ENCODE assay signal across 25 cellular contexts in genomic region chr19:33490041-33490451, GRCh38. TPM values are rescaled to one million over a fixed set of nuclear protein-coding genes. Genes with fewer than 3 reads are reported as not detected.
DNase-seq lines count a peak whose midpoint lies in the region; ATAC-seq, FAIRE-seq and TF ChIP-seq lines count a peak whose summit lies in the region.
"Had no signal": no experiment of that assay in that cellular context is flagged by ENCODE, and none has a peak within 500 bp of the region (broad histone marks: within the 10 kb centered on the region; RNA-seq: fewer than 3 reads in every experiment).

No MANE protein-coding gene starts in this region.

- no peak overlapping the region for H3K4me2 ChIP-seq in H1 (ENCODE audit: insufficient read depth in 1 of 2, low read depth in 2 of 2, low read length in 2 of 2)

- peaks cover 3% of the 10 kb centered on the region for H3K36me3 Mint-ChIP-seq in progenitor cell of endocrine pancreas (ENCODE audit: insufficient read depth)
- H3K36me3 Mint-ChIP-seq in activated naive CD8-positive, alpha-beta T cell treated with anti-CD3 and anti-CD28 coated beads, Interleukin-2, amount 50 U/mL, for 24 hours (ENCODE audit: low read depth) = peaks cover 5% of the 10 kb centered on the region

- H3K4me3 ChIP-seq in heart left ventricle (no peak overlapping the region), H1 (ENCODE audit: extremely low read depth in 1 of 4, insufficient read depth in 2 of 4, low read depth in 3 of 4, low read length in 4 of 4) (no peak overlapping the region), aorta (ENCODE audit: low read length in 2 of 2) (no peak overlapping the region)

- H3K23me2 ChIP-seq in H1 (ENCODE audit: low read depth, low read length) = no peaks in the 10 kb centered on the region

- no peak overlapping the region for H2BK5ac ChIP-seq in H1 (ENCODE audit: low read depth, low read length)

- no peak overlapping the region for H4K91ac ChIP-seq in H1 (replicated peaks; ENCODE audit: insufficient read length, low read length)

- POLR2A ChIA-PET in H1 (lab: Charles Lee; ENCODE audit: partially characterized antibody) = no interaction called here

- FAIRE-seq in H1 (lab: Jason Lieb, UNC) = no peak
- FAIRE-seq: A204.1, D721Med, GM18507, H54, RCC 7860 had no signal

- no peaks in the 10 kb centered on the region for H3K79me1 ChIP-seq in H1 (ENCODE audit: low read depth, low read length)

- no peak overlapping the region for H3K4ac ChIP-seq in H1 (replicated peaks; ENCODE audit: insufficient read length, low read depth, low read length)

- H3K9me3 Mint-ChIP-seq in progenitor cell of endocrine pancreas (ENCODE audit: low read depth) = no peaks in the 10 kb centered on the region
- no peaks in the 10 kb centered on the region for H3K9me3 Mint-ChIP-seq in activated naive CD8-positive, alpha-beta T cell treated with anti-CD3 and anti-CD28 coated beads, Interleukin-2, amount 50 U/mL, for 24 hours

- H3K27ac Mint-ChIP-seq in progenitor cell of endocrine pancreas = peak overlapping the region; percentile 41
- H3K27ac Mint-ChIP-seq in activated naive CD8-positive, alpha-beta T cell treated with anti-CD3 and anti-CD28 coated beads, Interleukin-2, amount 50 U/mL, for 24 hours = no peak overlapping the region
- H3K27ac Mint-ChIP-seq: B cell had no signal

- peaks cover 0 to 2% of the 10 kb centered on the region in 2 experiments for H4K20me1 ChIP-seq in H1 (replicated peaks in 1 of 2; ENCODE audit: control insufficient read depth in 1 of 2, insufficient read depth in 2 of 2, low read length in 2 of 2)

- no peak overlapping the region for H2BK120ac ChIP-seq in H1 (replicated peaks; ENCODE audit: low read depth, low read length)

- ATAC-seq in heart left ventricle (no peak), aorta (ENCODE audit: low FRiP score) (no peak)
- no peak for ATAC-seq in activated naive CD8-positive, alpha-beta T cell treated with anti-CD3 and anti-CD28 coated beads, Interleukin-2, amount 50 U/mL, for 24 hours
- ATAC-seq: Right ventricle myocardium inferior had no signal

- peak overlapping the region; percentile 51; the same call in 1 of the 2 replicates for H4K8ac ChIP-seq in H1 (ENCODE audit: extremely low read depth, insufficient read depth, low read length)

- no peaks in the 10 kb centered on the region for H3K79me2 ChIP-seq in H1 (ENCODE audit: control insufficient read depth in 1 of 2, insufficient read depth in 2 of 2, low read length in 2 of 2)

- TF ChIP-seq EP300 in H1 (IDR thresholded peaks at IDR 0.05; ENCODE audit: borderline replicate concordance in 1 of 2, low read depth in 2 of 2, low read length in 2 of 2) = no peak

- TF ChIP-seq CTCF in heart left ventricle (IDR thresholded peaks at IDR 0.05) (no peak), H1 (IDR thresholded peaks at IDR 0.05; ENCODE audit: control extremely low read depth in 1 of 3, insufficient read depth in 1 of 3, low read depth in 1 of 3, low read length in 3 of 3) (no peak), progenitor cell of endocrine pancreas (IDR thresholded peaks at IDR 0.05; ENCODE audit: unreplicated experiment) (no peak)

- TF ChIP-seq POLR2A in heart left ventricle (IDR thresholded peaks at IDR 0.05) = no peak
- TF ChIP-seq POLR2A in H1 (IDR thresholded peaks at IDR 0.05; ENCODE audit: control extremely low read depth in 1 of 2, low read depth in 2 of 2, low read length in 2 of 2) = no peak

- no peak overlapping the region for H2BK15ac ChIP-seq in H1 (ENCODE audit: low read length)

- H3K56ac ChIP-seq in H1 (replicated peaks; ENCODE audit: insufficient read length, low read depth, low read length) = no peak overlapping the region

- peaks cover 2% of the 10 kb centered on the region for H3K4me1 Mint-ChIP-seq in progenitor cell of endocrine pancreas (ENCODE audit: low read depth)
- H3K4me1 Mint-ChIP-seq in activated naive CD8-positive, alpha-beta T cell treated with anti-CD3 and anti-CD28 coated beads, Interleukin-2, amount 50 U/mL, for 24 hours = no peaks in the 10 kb centered on the region
- H3K4me1 Mint-ChIP-seq: B cell, CD14-positive monocyte had no signal

- intact Hi-C loops in cardiac septum (cut with DNase I) = no loop called here
- intact Hi-C loops in heart left ventricle (cut with DNase I) = no loop called here
- intact Hi-C loops in aorta (cut with DNase I) = no loop called here

- no peak overlapping the region for H3K23ac ChIP-seq in H1 (ENCODE audit: insufficient read length)

- no peak overlapping the region for H2AFZ ChIP-seq in H1 (ENCODE audit: low read length)

- TF ChIP-seq RAD21 in H1 (IDR thresholded peaks at IDR 0.05 in 1 of 2, conservative IDR thresholded peaks at IDR 0.05 in 1 of 2; ENCODE audit: low read depth in 2 of 2, low read length in 2 of 2) = no peak

- H3K14ac ChIP-seq in H1 (ENCODE audit: insufficient read length) = no peak overlapping the region

- no peak overlapping the region for H3K4me3 Mint-ChIP-seq in progenitor cell of endocrine pancreas (ENCODE audit: low read depth)
- no peak overlapping the region for H3K4me3 Mint-ChIP-seq in activated naive CD8-positive, alpha-beta T cell treated with anti-CD3 and anti-CD28 coated beads, Interleukin-2, amount 50 U/mL, for 24 hours
- H3K4me3 Mint-ChIP-seq: B cell, CD14-positive monocyte had no signal

- CTCF ChIA-PET in H1 (lab: Charles Lee; ENCODE audit: partially characterized antibody) = no interaction called here

- no peak overlapping the region for H3K9ac ChIP-seq in H1 (replicated peaks in 1 of 4; ENCODE audit: extremely low read depth in 1 of 4, low read depth in 3 of 4, low read length in 3 of 4)

- H3K27me3 ChIP-seq in heart left ventricle = no peaks in the 10 kb centered on the region
- H3K27me3 ChIP-seq in H1 (replicated peaks in 1 of 4; ENCODE audit: control insufficient read depth in 3 of 4, extremely low read depth in 1 of 4, insufficient read depth in 3 of 4, low read length in 3 of 4) = no peaks in the 10 kb centered on the region
- H3K27me3 ChIP-seq in aorta (ENCODE audit: control insufficient read depth in 1 of 2, insufficient read depth in 2 of 2, low read length in 1 of 2) = no peaks in the 10 kb centered on the region

- H4K5ac ChIP-seq in H1 (ENCODE audit: insufficient read length, low read depth, low read length) = no peak overlapping the region

- no peak overlapping the region for H2AK5ac ChIP-seq in H1 (ENCODE audit: low read depth, low read length)

- no peak overlapping the region for H3K18ac ChIP-seq in H1 (ENCODE audit: extremely low read depth, low read length)

- H2BK20ac ChIP-seq in H1 (ENCODE audit: low read length) = no peak overlapping the region

- DNase-seq in cardiac septum (ENCODE audit: low spot score) (peak; percentile 67), heart left ventricle (no peak), H1 (ENCODE audit: low read depth in 1 of 2, low spot score in 2 of 2) (no peak), progenitor cell of endocrine pancreas (ENCODE audit: low spot score, unreplicated experiment) (no peak), aorta (peak; percentile 24 to 55), NCI-H1048 (lab: John Stamatoyannopoulos, UW) (no peak)
- DNase-seq in activated naive CD8-positive, alpha-beta T cell treated with anti-CD3 and anti-CD28 coated beads, Interleukin-2, amount 50 U/mL, for 24 hours = no peak
- DNase-seq: DMS53, GDM1, Kasumi-1, NCI-H1417, NCI-H1694 treated with DMSO at 0.1 percent for 48 hours, NCI-H2081 treated with DMSO at 0.1 percent for 48 hours, NCI-H2171 treated with DMSO at 0.1 percent for 48 hours, NCI-H524 treated with DMSO at 0.1 percent for 48 hours, NCI-H82, OCI-M1 had no signal

- H3K4me1 ChIP-seq in heart left ventricle = peaks cover 0 to 12% (median 0%) of the 10 kb centered on the region in 12 donors
- H3K4me1 ChIP-seq in H1 (replicated peaks in 1 of 4; ENCODE audit: control insufficient read depth in 3 of 4, insufficient read depth in 4 of 4, low read length in 3 of 4) = no peaks in the 10 kb centered on the region
- no peaks in the 10 kb centered on the region for H3K4me1 ChIP-seq in aorta (ENCODE audit: control insufficient read depth in 1 of 2, insufficient read depth in 2 of 2, low read length in 2 of 2)

- H2BK12ac ChIP-seq in H1 (ENCODE audit: low read depth, low read length) = no peak overlapping the region

- H3K9me3 ChIP-seq in heart left ventricle (no peaks in the 10 kb centered on the region), H1 (ENCODE audit: insufficient read depth in 2 of 2, low read depth in 1 of 2, low read length in 1 of 2) (no peaks in the 10 kb centered on the region), aorta (ENCODE audit: control insufficient read depth, low read length) (no peaks in the 10 kb centered on the region)

- H3K36me3 ChIP-seq in heart left ventricle (peaks cover 0 to 12% (median 0%) of the 10 kb centered on the region in 9 donors), H1 (ENCODE audit: control insufficient read depth in 2 of 4, insufficient read depth in 4 of 4, low read length in 3 of 4) (no peaks in the 10 kb centered on the region), aorta (ENCODE audit: control insufficient read depth in 1 of 2, insufficient read depth in 2 of 2, low read length in 1 of 2) (peaks cover 0 to 2% of the 10 kb centered on the region in 2 donors)

- H3K27ac ChIP-seq in heart left ventricle (no peak overlapping the region), H1 (ENCODE audit: low read depth, low read length) (no peak overlapping the region), aorta (ENCODE audit: low read depth in 1 of 2, low read length in 2 of 2) (no peak overlapping the region)

- WGBS in heart left ventricle, 4 donors = 79 to 91% (median 89%) methylated on average over 8 to 9 of the region's 9 CpGs
- 87% methylated on average over 7 of the region's 9 CpGs; no CpG with 5 or more reads in 1 of the 2 experiments for WGBS in H1 (ENCODE audit: extremely low coverage in 1 of 2, insufficient coverage in 1 of 2, insufficient read length in 1 of 2, insufficient replicate concordance in 2 of 2, low coverage in 1 of 2, low lambda C conversion rate in 2 of 2, missing lambda C conversion rate in 1 of 2), 2 experiments
- WGBS in aorta, 2 donors = 84 to 87% methylated on average over 8 to 9 of the region's 9 CpGs

- H3K27me3 Mint-ChIP-seq in progenitor cell of endocrine pancreas = no peaks in the 10 kb centered on the region
- H3K27me3 Mint-ChIP-seq in activated naive CD8-positive, alpha-beta T cell treated with anti-CD3 and anti-CD28 coated beads, Interleukin-2, amount 50 U/mL, for 24 hours = no peaks in the 10 kb centered on the region
- H3K27me3 Mint-ChIP-seq: B cell had no signal

RNA-seq across cellular contexts. Expression of gene PEPD, which starts 31.5 kb away (rescaled TPM):
- total RNA-seq in cardiac septum (30.1 TPM), heart left ventricle (10 to 100 TPM; 24.1 to 45.7 (median 29.9) TPM), progenitor cell of endocrine pancreas (39.2 and 43.7 TPM in 2 replicates), aorta (10 to 100 TPM; 54.3 to 56.6 TPM)
- polyA plus RNA-seq in heart left ventricle (10 to 100 TPM; 19.4 to 43.7 TPM), H1 (2011; rRNA removed) (178 and 195 TPM in 2 replicates), aorta (100 to 1,000 TPM in 1 of 2 donors, 10 to 100 TPM in 1; 48.2 to 186 TPM)
- 84.1 and 86.4 TPM in 2 replicates for total RNA-seq in H1 (2021; fragmentation: NEBNext Ultra II Directional; extraction: Animal tissue kit (Norgen Biotek cat#: 25700))
- polyA plus RNA-seq in H1 (2011; cell fraction: cytosol; rRNA removed) = 144 TPM
- polyA plus RNA-seq in H1 (2011; cell fraction: nucleus; rRNA removed) = 128 TPM
- polyA plus RNA-seq in H1 (2012, experiment 1 of 2) = 82.7 to 110 TPM (median 107 TPM) in 4 replicates
- polyA plus RNA-seq in H1 (2012, experiment 2 of 2) = 153 TPM
- 63.2 TPM for polyA plus RNA-seq in H1 (2013, experiment 1 of 2)
- polyA plus RNA-seq in H1 (2013, experiment 2 of 2) = 57.0 TPM
- polyA minus RNA-seq in H1 (2011; rRNA and poly(A)+ RNA removed) = 84.8 and 107 TPM in 2 replicates
- 51.7 TPM for polyA minus RNA-seq in H1 (2011; cell fraction: cytosol; rRNA and poly(A)+ RNA removed)
- 37.1 TPM for polyA minus RNA-seq in H1 (2011; cell fraction: nucleus; rRNA and poly(A)+ RNA removed)

Comparison
In these comparisons a context has a peak if more than half of its experiments do, and no peak if none do; other contexts are left out.
1. DNase-seq: peak in cardiac septum (single experiment) and aorta (2 of 2); none in heart left ventricle (0 of 5), H1 (0 of 2), progenitor cell of endocrine pancreas (single experiment), activated naive CD8-positive, alpha-beta T cell treated with anti-CD3 and anti-CD28 coated beads, Interleukin-2, amount 50 U/mL, for 24 hours (single experiment) and NCI-H1048 (single experiment).